In the genomic region with DNA sequence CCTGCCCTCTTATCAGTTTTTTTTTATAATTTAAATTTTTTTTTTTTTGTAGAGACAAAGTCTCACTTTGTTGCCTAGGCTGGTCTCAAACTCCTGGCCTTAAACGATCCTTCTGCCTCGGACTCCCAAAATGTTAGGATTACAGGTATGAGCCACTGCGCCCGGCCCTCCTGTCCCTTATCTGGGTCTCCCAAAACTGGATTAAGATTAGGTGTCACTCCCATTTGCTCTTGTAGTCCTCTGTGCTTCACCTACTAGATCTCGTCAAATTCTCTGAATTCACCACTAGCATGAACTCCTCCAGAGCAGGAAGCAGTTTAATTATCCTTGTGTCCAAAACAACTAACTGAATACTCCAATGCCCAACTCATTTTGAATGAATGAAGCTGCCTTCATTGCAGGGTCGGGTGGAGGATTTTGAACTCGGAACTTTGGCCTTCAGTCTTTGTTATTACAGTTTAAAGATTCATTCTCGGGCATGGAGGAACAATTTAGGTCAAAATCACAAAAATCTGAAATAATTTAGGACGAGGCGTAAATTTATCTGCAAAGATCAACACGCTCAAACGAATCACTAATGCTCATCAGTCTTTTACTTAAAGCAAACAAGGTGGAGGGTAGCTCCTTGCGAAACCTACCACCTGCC, we compare ENCODE assay signal across 8 cellular contexts. TPM values are rescaled to one million over a fixed set of nuclear protein-coding genes. Genes with fewer than 3 reads are reported as not detected.
A peak's percentile ranks its signal among the peaks of the same experiment; 100 is the strongest.
DNase-seq lines count a peak whose midpoint lies in the region; ATAC-seq and TF ChIP-seq lines count a peak whose summit lies in the region.

No MANE protein-coding gene starts in this region.

- peaks cover 22 to 38% (median 29%) of the 10 kb centered on the region in 10 experiments for H3K4me1 ChIP-seq in BLaER1 treated with 17β-estradiol and CSF1 and Interleukin-3, amounts not matched to agents 10 nM and 100 nM
- H3K4me1 ChIP-seq in Karpas-422 (ENCODE audit: low read length) (peaks cover 21% of the 10 kb centered on the region), colonic mucosa (peaks cover 15% of the 10 kb centered on the region)

- no peaks in the 10 kb centered on the region for H3K9me2 ChIP-seq in Karpas-422 (replicated peaks; ENCODE audit: insufficient read depth, low read length)

- H3K79me2 ChIP-seq in Karpas-422 (ENCODE audit: low read length): peaks cover 44% of the 10 kb centered on the region

- no peaks in the 10 kb centered on the region for H3K27me3 ChIP-seq in BLaER1 treated with 17β-estradiol and CSF1 and Interleukin-3, amounts not matched to agents 10 nM and 100 nM
- no peaks in the 10 kb centered on the region for H3K27me3 ChIP-seq in Karpas-422 (ENCODE audit: low read length)
- no peaks in the 10 kb centered on the region for H3K27me3 ChIP-seq in colonic mucosa

- peaks cover 34 to 42% of the 10 kb centered on the region in 2 donors for H3K4me1 Mint-ChIP-seq in natural killer cell treated with Interleukin-12 subunit alpha and Interleukin-12 subunit beta and Interleukin-15 and Interleukin-18, amount 100 ng/mL, for 72 hours (ENCODE audit: low read depth in 2 of 2)

- peak overlapping the region; percentile 92 for H3K4me3 Mint-ChIP-seq in natural killer cell treated with Interleukin-12 subunit alpha and Interleukin-12 subunit beta and Interleukin-15 and Interleukin-18, amount 100 ng/mL, for 72 hours

- intact Hi-C loops in colonic mucosa (cut with DNase I): loop anchor here (10.0 kb wide), 1 partner anchor 123 kb away; no protein-coding TSS in a partner anchor

- H2AFZ ChIP-seq in Karpas-422 (ENCODE audit: low read length): peak overlapping the region; percentile 15; the same call in 1 of the 2 replicates

- H4K20me1 ChIP-seq in BLaER1 treated with 17β-estradiol and CSF1 and Interleukin-3, amounts not matched to agents 10 nM and 100 nM: peaks cover 26 to 30% (median 29%) of the 10 kb centered on the region in 11 experiments; a peak in 21 of 22 replicates
- peaks cover 28% of the 10 kb centered on the region for H4K20me1 ChIP-seq in Karpas-422 (ENCODE audit: insufficient read depth, low read depth, low read length)

- peaks cover 0 to 11% (median 0%) of the 10 kb centered on the region in 11 experiments; a peak in 7 of 22 replicates for H3K9me3 ChIP-seq in BLaER1 treated with 17β-estradiol and CSF1 and Interleukin-3, amounts not matched to agents 10 nM and 100 nM (replicated peaks in 1 of 11)
- H3K9me3 ChIP-seq in Karpas-422 (ENCODE audit: low read length) (no peaks in the 10 kb centered on the region), colonic mucosa (no peaks in the 10 kb centered on the region)

- no peak for TF ChIP-seq CTCF in colonic mucosa (IDR thresholded peaks at IDR 0.05)

- peak overlapping the region; percentile 96 to 100 (median 100) for H3K4me3 ChIP-seq in BLaER1 treated with 17β-estradiol and CSF1 and Interleukin-3, amounts not matched to agents 10 nM and 100 nM
- H3K4me3 ChIP-seq in Karpas-422 (ENCODE audit: low read length) (peak overlapping the region; percentile 88), colonic mucosa (peak overlapping the region; percentile 99)

- no peaks in the 10 kb centered on the region for H3K27me3 Mint-ChIP-seq in natural killer cell treated with Interleukin-12 subunit alpha and Interleukin-12 subunit beta and Interleukin-15 and Interleukin-18, amount 100 ng/mL, for 72 hours

- H3K4me2 ChIP-seq in BLaER1 treated with 17β-estradiol and CSF1 and Interleukin-3, amounts not matched to agents 10 nM and 100 nM: peak overlapping the region; percentile 75 to 96 (median 91)
- peak overlapping the region; percentile 96 for H3K4me2 ChIP-seq in Karpas-422 (ENCODE audit: low read depth, low read length, poor library complexity, severe bottlenecking)

- H3K9me3 Mint-ChIP-seq in natural killer cell treated with Interleukin-12 subunit alpha and Interleukin-12 subunit beta and Interleukin-15 and Interleukin-18, amount 100 ng/mL, for 72 hours: no peaks in the 10 kb centered on the region

- H3K9ac ChIP-seq in BLaER1 treated with 17β-estradiol and CSF1 and Interleukin-3, amounts not matched to agents 10 nM and 100 nM: peak overlapping the region; percentile 100
- H3K9ac ChIP-seq in Karpas-422 (ENCODE audit: low read length): peak overlapping the region; percentile 89
- H3K9ac ChIP-seq in colonic mucosa (ENCODE audit: low read depth in 2 of 2, low read length in 2 of 2): peak overlapping the region; percentile 12 to 84

- ATAC-seq in natural killer cell treated with Interleukin-12 subunit alpha and Interleukin-12 subunit beta and Interleukin-15 and Interleukin-18, amount 100 ng/mL, for 72 hours: no peak

- peak overlapping the region; percentile 85 to 90 for H3K27ac Mint-ChIP-seq in natural killer cell treated with Interleukin-12 subunit alpha and Interleukin-12 subunit beta and Interleukin-15 and Interleukin-18, amount 100 ng/mL, for 72 hours

- DNase-seq in Karpas-422: no peak
- no peak for DNase-seq in colonic mucosa
- DNase-seq in natural killer cell treated with Interleukin-12 subunit alpha and Interleukin-12 subunit beta and Interleukin-15 and Interleukin-18, amount 100 ng/mL, for 72 hours (ENCODE audit: low spot score): no peak
- DNase-seq in COR-L47 (lab: John Stamatoyannopoulos, UW): no peak
- no peak for DNase-seq in iPS-NIHi7 (ENCODE audit: extremely low spot score)
- no peak for DNase-seq in A172 (ENCODE audit: low spot score)
- no peak for DNase-seq in NCI-H2171 (lab: John Stamatoyannopoulos, UW)

- peak overlapping the region; percentile 98 to 100 (median 100); a peak in 21 of 22 replicates for H3K27ac ChIP-seq in BLaER1 treated with 17β-estradiol and CSF1 and Interleukin-3, amounts not matched to agents 10 nM and 100 nM
- H3K27ac ChIP-seq in Karpas-422 (ENCODE audit: low read length) (peak overlapping the region; percentile 91), colonic mucosa (peak overlapping the region; percentile 100)

- peaks cover 34 to 51% (median 37%) of the 10 kb centered on the region in 11 experiments for H3K36me3 ChIP-seq in BLaER1 treated with 17β-estradiol and CSF1 and Interleukin-3, amounts not matched to agents 10 nM and 100 nM
- H3K36me3 ChIP-seq in Karpas-422 (ENCODE audit: insufficient read depth, low read length): peaks cover 25% of the 10 kb centered on the region
- H3K36me3 ChIP-seq in colonic mucosa: peaks cover 3% of the 10 kb centered on the region

- peaks cover 30% of the 10 kb centered on the region for H3K36me3 Mint-ChIP-seq in natural killer cell treated with Interleukin-12 subunit alpha and Interleukin-12 subunit beta and Interleukin-15 and Interleukin-18, amount 100 ng/mL, for 72 hours

RNA-seq across cellular contexts. Expression of a gene that starts 0.8 kb away (rescaled TPM):
- total RNA-seq in Karpas-422 (2014; rRNA removed; shearing (Covaris generic); ENCODE audit: low replicate concordance): 116 and 162 TPM in 2 replicates
- 100 to 1,000 TPM in 1 of 2 donors, 10 to 100 TPM in 1; 85.3 to 134 TPM for total RNA-seq in colonic mucosa
- total RNA-seq in natural killer cell treated with Interleukin-12 subunit alpha and Interleukin-12 subunit beta and Interleukin-15 and Interleukin-18, amount 100 ng/mL, for 72 hours: 100 to 1,000 TPM; 263 to 336 TPM
- total RNA-seq in A172 (2014; rRNA removed; shearing (Covaris generic)): 39.4 and 40.0 TPM in 2 replicates

RNA-seq across cellular contexts. Expression of a gene that starts 24.2 kb away (rescaled TPM):
- total RNA-seq in Karpas-422 (2014; rRNA removed; shearing (Covaris generic); ENCODE audit: low replicate concordance): 161 and 250 TPM in 2 replicates
- total RNA-seq in colonic mucosa: 100 to 1,000 TPM; 252 to 427 TPM
- 100 to 1,000 TPM; 183 to 358 TPM for total RNA-seq in natural killer cell treated with Interleukin-12 subunit alpha and Interleukin-12 subunit beta and Interleukin-15 and Interleukin-18, amount 100 ng/mL, for 72 hours
- 197 and 225 TPM in 2 replicates for total RNA-seq in A172 (2014; rRNA removed; shearing (Covaris generic))

RNA-seq across cellular contexts. Expression of a gene that starts 41.6 kb away (rescaled TPM):
- total RNA-seq in Karpas-422 (2014; rRNA removed; shearing (Covaris generic); ENCODE audit: low replicate concordance): 18.8 and 47.5 TPM in 2 replicates
- total RNA-seq in colonic mucosa: 100 to 1,000 TPM in 1 of 2 donors, 10 to 100 TPM in 1; 54.0 to 111 TPM
- 10 to 100 TPM; 41.6 to 82.8 TPM for total RNA-seq in natural killer cell treated with Interleukin-12 subunit alpha and Interleukin-12 subunit beta and Interleukin-15 and Interleukin-18, amount 100 ng/mL, for 72 hours
- 17.1 and 19.3 TPM in 2 replicates for total RNA-seq in A172 (2014; rRNA removed; shearing (Covaris generic))

RNA-seq across cellular contexts. Expression of a gene that starts 56.3 kb away (rescaled TPM):
- total RNA-seq in Karpas-422 (2014; rRNA removed; shearing (Covaris generic); ENCODE audit: low replicate concordance): 0.75 and 4.4 TPM in 2 replicates
- 1 to 10 TPM in 1 of 2 donors, under 1 TPM in 1; 0.40 to 2.9 TPM for total RNA-seq in colonic mucosa
- 1 to 10 TPM; 1.4 to 5.0 TPM for total RNA-seq in natural killer cell treated with Interleukin-12 subunit alpha and Interleukin-12 subunit beta and Interleukin-15 and Interleukin-18, amount 100 ng/mL, for 72 hours
- 0.14 and 1.1 TPM in 2 replicates for total RNA-seq in A172 (2014; rRNA removed; shearing (Covaris generic))

Comparison
In these comparisons a context has a peak if more than half of its experiments do, and no peak if none do; other contexts are left out.
1. H3K9ac ChIP-seq: peak in every context shown above with its lines; median percentile 100 in BLaER1 treated with 17β-estradiol and CSF1 and Interleukin-3, amounts not matched to agents 10 nM and 100 nM; 89 in Karpas-422; 48 in colonic mucosa.